In the genomic region with DNA sequence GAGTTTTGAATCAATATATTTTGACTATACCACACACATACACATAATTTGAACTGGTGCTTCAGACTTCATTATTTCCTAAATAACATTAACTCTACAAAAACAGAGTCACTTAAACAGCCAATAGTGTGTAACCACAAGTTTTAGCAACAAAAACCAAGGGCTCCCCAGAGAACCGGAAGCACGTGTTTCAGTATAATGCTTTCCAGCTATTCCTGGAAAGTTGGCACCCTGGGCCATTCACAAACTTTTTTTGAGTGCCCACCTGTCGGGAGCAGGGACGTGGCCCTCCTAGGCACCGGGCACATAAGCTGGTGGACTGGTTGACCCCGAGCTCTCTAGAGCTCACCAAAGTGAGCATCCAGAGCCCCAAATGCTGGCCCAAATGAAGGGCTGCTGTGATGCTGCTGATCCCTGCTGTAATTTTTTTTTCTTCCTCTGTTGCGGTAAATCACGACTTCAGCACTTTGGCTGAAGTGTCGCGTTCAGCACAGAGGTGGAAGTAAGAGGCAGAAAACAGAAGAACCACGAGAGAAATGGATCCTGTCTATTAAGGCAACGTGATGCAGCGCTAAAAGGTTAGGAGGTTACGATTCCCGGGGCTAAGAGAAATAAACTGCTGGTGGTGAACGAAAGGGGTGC, we compare ENCODE assay signal across 8 cellular contexts. TPM values are rescaled to one million over a fixed set of nuclear protein-coding genes. Genes with fewer than 3 reads are reported as not detected.
DNase-seq lines count a peak whose midpoint lies in the region; ATAC-seq and TF ChIP-seq lines count a peak whose summit lies in the region.

No MANE protein-coding gene starts in this region.

- no peak overlapping the region for H4K8ac ChIP-seq in neuronal stem cell (ENCODE audit: low read depth, low read length)

- H2BK15ac ChIP-seq in neuronal stem cell (ENCODE audit: low read length) = no peak overlapping the region

- H3K4me3 ChIP-seq in DND-41 (ENCODE audit: low read depth in 1 of 2, low read length in 2 of 2) (no peak overlapping the region), coronary artery (peak overlapping the region; percentile 74), neuronal stem cell (ENCODE audit: low read length in 2 of 2) (peak overlapping the region in 1 of 2 donors; percentile 16)

- H4K20me1 ChIP-seq in DND-41 (ENCODE audit: insufficient read depth, low read length) = no peaks in the 10 kb centered on the region

- no peak overlapping the region for H3K23ac ChIP-seq in neuronal stem cell (ENCODE audit: low read depth, low read length, poor library complexity)

- no peak overlapping the region for H3K14ac ChIP-seq in neuronal stem cell (ENCODE audit: low read length)

- DNase-seq in DND-41 (peak; percentile 30), KBM-7 (peak; percentile 35), coronary artery (ENCODE audit: low spot score) (no peak), neuronal stem cell (ENCODE audit: low spot score) (no peak), NCI-H748 treated with DMSO at 0.1 percent for 48 hours (lab: John Stamatoyannopoulos, UW) (no peak), SK-N-DZ (ENCODE audit: low spot score) (no peak), activated gamma-delta T cell treated with Interleukin-2 at 50 U/mL for 16 hours (no peak)
- DNase-seq in stimulated activated CD4-positive, alpha-beta T cell treated with anti-CD3 and anti-CD28 coated beads, Interleukin-12 subunit alpha, Interleukin-12 subunit beta, amount 100 ng/mL, for 4 hours = no peak

- H3K4me2 ChIP-seq in DND-41 (ENCODE audit: insufficient read depth, low read length) = no peak overlapping the region
- peak overlapping the region; percentile 97 for H3K4me2 ChIP-seq in neuronal stem cell (ENCODE audit: insufficient read depth, low read length, poor library complexity, severe bottlenecking)

- H3K9me3 ChIP-seq in DND-41 (ENCODE audit: insufficient read depth, low read length, severe bottlenecking) (no peaks in the 10 kb centered on the region), neuronal stem cell (replicated peaks in 1 of 2; ENCODE audit: control insufficient read depth in 2 of 2, insufficient read depth in 1 of 2, low read depth in 1 of 2, low read length in 2 of 2) (peaks cover 0 to 2% of the 10 kb centered on the region in 2 donors)

- no peaks in the 10 kb centered on the region for H3K79me2 ChIP-seq in DND-41 (ENCODE audit: insufficient read depth, low read length)

- H3K27ac ChIP-seq in DND-41 (ENCODE audit: low read length) = no peak overlapping the region
- no peak overlapping the region for H3K27ac ChIP-seq in coronary artery
- no peak overlapping the region for H3K27ac ChIP-seq in neuronal stem cell (replicated peaks; ENCODE audit: low read length)

- no peak overlapping the region for H3K18ac ChIP-seq in neuronal stem cell (ENCODE audit: low read length)

- H3K36me3 ChIP-seq in DND-41 (ENCODE audit: insufficient read depth, low read length) = no peaks in the 10 kb centered on the region; the same call in 1 of the 2 replicates
- H3K36me3 ChIP-seq in neuronal stem cell (replicated peaks in 1 of 2; ENCODE audit: control insufficient read depth in 2 of 2, insufficient read depth in 2 of 2, low read length in 2 of 2) = no peaks in the 10 kb centered on the region

- H2BK12ac ChIP-seq in neuronal stem cell (ENCODE audit: low read length) = no peak overlapping the region

- no peak overlapping the region for H3K4ac ChIP-seq in neuronal stem cell (ENCODE audit: low read length)

- no peak overlapping the region for H2AK5ac ChIP-seq in neuronal stem cell (ENCODE audit: low read depth, low read length)

- peak; percentile 74 for ATAC-seq in DND-41 (ENCODE audit: insufficient read depth, low read depth)

- no peak overlapping the region for H2AFZ ChIP-seq in DND-41 (ENCODE audit: low read depth, low read length)
- H2AFZ ChIP-seq in neuronal stem cell (ENCODE audit: low read length) = peak overlapping the region; percentile 99

- no CpG with 5 or more reads among the region's 16 CpGs for WGBS in neuronal stem cell (ENCODE audit: extremely low coverage in 2 of 2, insufficient read length in 2 of 2, insufficient replicate concordance in 1 of 2), 2 donors

- H2BK120ac ChIP-seq in neuronal stem cell (ENCODE audit: low read depth, low read length) = no peak overlapping the region

- H3K27me3 ChIP-seq in DND-41 (ENCODE audit: insufficient read depth, low read length, poor library complexity) (no peaks in the 10 kb centered on the region), neuronal stem cell (ENCODE audit: control insufficient read depth in 3 of 3, insufficient read depth in 3 of 3, low read depth in 1 of 3, low read length in 3 of 3) (peaks cover 19 to 55% (median 48%) of the 10 kb centered on the region in 3 experiments)

- in situ Hi-C loops in KBM-7 (cut with MboI; ENCODE audit: low pct_unique_long_range_greater_than_20kb, low sequenced_read_pairs) = no loop called here

- no peak overlapping the region for H4K91ac ChIP-seq in neuronal stem cell (ENCODE audit: low read depth, low read length, poor library complexity)

- H3K79me1 ChIP-seq in neuronal stem cell (ENCODE audit: low read depth, low read length) = peaks cover 4% of the 10 kb centered on the region

- TF ChIP-seq CTCF in DND-41 (IDR thresholded peaks at IDR 0.05; ENCODE audit: borderline replicate concordance, extremely low read depth, low read length, poor library complexity, severe bottlenecking) = no peak
- no peak for TF ChIP-seq CTCF in coronary artery (IDR thresholded peaks at IDR 0.05)

- H3K9ac ChIP-seq in DND-41 (ENCODE audit: low read depth, low read length) = no peak overlapping the region
- H3K9ac ChIP-seq in neuronal stem cell (ENCODE audit: low read depth, low read length, poor library complexity) = no peak overlapping the region

- no peak overlapping the region for H2BK5ac ChIP-seq in neuronal stem cell (ENCODE audit: low read length)

- H3K4me1 ChIP-seq in DND-41 (ENCODE audit: insufficient read depth, low read length) (peaks cover 17% of the 10 kb centered on the region), neuronal stem cell (ENCODE audit: control insufficient read depth in 2 of 2, insufficient read depth in 1 of 2, low read depth in 1 of 2, low read length in 2 of 2) (peaks cover 3 to 4% of the 10 kb centered on the region in 2 donors)

RNA-seq across cellular contexts. Expression of a gene that starts 1.8 kb away (rescaled TPM):
- polyA plus RNA-seq in neuronal stem cell (2013, experiment 1 of 2) = 0.03 TPM
- 0.01 TPM for polyA plus RNA-seq in neuronal stem cell (2013, experiment 2 of 2)
- polyA plus RNA-seq in SK-N-DZ (2014; cell fraction: cytosol; rRNA removed) = 1.7 and 2.4 TPM in 2 replicates
- 3.0 and 3.2 TPM in 2 replicates for polyA plus RNA-seq in SK-N-DZ (2014; cell fraction: nucleus; rRNA removed)

Comparison
In these comparisons a context has a peak if more than half of its experiments do, and no peak if none do; other contexts are left out.
1. DNase-seq: peak in DND-41 (single experiment) and KBM-7 (single experiment); none in coronary artery (single experiment), neuronal stem cell (single experiment), stimulated activated CD4-positive, alpha-beta T cell treated with anti-CD3 and anti-CD28 coated beads, Interleukin-12 subunit alpha, Interleukin-12 subunit beta, amount 100 ng/mL, for 4 hours (single experiment), NCI-H748 treated with DMSO at 0.1 percent for 48 hours (single experiment), SK-N-DZ (single experiment) and activated gamma-delta T cell treated with Interleukin-2 at 50 U/mL for 16 hours (single experiment).